ENCODE assay signal across 8 cellular contexts in the genomic region with DNA sequence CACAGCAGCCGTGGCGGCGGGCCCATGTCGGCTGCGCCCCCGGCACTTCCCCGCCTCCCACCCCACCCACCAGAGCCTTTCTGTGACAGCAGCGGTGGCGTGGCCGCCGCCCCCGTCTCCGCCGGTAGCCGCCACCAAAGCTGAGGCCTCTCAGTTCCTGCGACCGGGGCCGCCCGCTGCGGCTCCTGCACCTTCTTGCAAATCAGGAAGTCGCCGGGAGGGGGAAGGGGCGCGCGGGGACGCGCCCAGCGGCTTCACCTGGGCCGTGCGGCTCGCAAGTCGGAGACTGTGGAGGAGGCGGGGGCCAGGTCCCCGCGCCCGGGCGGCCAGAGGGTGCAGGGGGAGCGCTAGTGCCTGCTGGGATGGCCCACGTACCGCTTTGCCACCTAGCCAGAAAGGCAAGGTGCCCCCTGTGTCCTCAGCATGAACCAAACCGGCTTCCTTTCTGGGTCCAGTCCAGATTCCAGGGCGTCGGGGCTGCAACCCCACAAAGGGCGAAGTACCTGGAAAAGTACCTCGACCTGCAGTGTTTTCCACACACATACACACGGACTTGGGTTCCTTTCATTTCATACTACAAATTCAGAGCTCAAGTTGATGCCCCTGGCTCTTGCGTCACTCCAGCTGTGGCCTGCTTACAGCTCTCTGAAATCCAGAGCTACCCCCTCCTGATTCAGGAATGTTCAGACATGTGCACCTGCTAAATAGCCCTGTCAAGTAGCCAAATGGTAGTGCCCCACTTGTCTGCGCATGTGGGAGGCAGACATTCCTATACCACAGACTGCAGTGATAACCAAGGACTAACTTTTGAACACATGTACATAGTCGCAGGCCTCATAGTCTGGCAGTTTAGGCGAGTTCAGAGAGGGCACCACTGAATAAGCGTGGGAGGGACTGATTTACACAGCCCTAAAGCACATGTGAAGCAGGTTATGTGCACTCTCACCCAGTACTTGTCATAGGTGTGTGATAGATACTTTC. TPM values are rescaled to one million over a fixed set of nuclear protein-coding genes. Genes with fewer than 3 reads are reported as not detected.
A peak's percentile ranks its signal among the peaks of the same experiment; 100 is the strongest.
DNase-seq lines count a peak whose midpoint lies in the region; ATAC-seq and TF ChIP-seq lines count a peak whose summit lies in the region.

A gene with protein sequence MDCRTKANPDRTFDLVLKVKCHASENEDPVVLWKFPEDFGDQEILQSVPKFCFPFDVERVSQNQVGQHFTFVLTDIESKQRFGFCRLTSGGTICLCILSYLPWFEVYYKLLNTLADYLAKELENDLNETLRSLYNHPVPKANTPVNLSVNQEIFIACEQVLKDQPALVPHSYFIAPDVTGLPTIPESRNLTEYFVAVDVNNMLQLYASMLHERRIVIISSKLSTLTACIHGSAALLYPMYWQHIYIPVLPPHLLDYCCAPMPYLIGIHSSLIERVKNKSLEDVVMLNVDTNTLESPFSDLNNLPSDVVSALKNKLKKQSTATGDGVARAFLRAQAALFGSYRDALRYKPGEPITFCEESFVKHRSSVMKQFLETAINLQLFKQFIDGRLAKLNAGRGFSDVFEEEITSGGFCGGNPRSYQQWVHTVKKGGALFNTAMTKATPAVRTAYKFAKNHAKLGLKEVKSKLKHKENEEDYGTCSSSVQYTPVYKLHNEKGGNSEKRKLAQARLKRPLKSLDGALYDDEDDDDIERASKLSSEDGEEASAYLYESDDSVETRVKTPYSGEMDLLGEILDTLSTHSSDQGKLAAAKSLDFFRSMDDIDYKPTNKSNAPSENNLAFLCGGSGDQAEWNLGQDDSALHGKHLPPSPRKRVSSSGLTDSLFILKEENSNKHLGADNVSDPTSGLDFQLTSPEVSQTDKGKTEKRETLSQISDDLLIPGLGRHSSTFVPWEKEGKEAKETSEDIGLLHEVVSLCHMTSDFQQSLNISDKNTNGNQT (minus strand): TSS at position 199 of the 981 bp plus-strand sequence. CDS start 325 bp downstream, outside the sequence.

- H3K9me2 ChIP-seq in PC-9 (ENCODE audit: insufficient read depth) = no peaks in the 10 kb centered on the region

- peak within 1 kb of the TSS; percentile 98 to 99 (median 98) for H3K27ac Mint-ChIP-seq in CD4-positive, CD25-positive, alpha-beta regulatory T cell
- H3K27ac Mint-ChIP-seq in nephron = peak within 1 kb of the TSS; percentile 87 to 96 (median 95)
- peak within 1 kb of the TSS; percentile 100 for H3K27ac Mint-ChIP-seq in stimulated activated naive CD8-positive, alpha-beta T cell treated with anti-CD3 and anti-CD28 coated beads, Interleukin-15, Interleukin-2, amounts not matched to agents 100 ng/mL and 50 ng/mL, for 24 hours

- H3K9me3 Mint-ChIP-seq in CD4-positive, CD25-positive, alpha-beta regulatory T cell = no peaks in the 10 kb centered on the region
- no peaks in the 10 kb centered on the region for H3K9me3 Mint-ChIP-seq in activated T-cell treated with anti-CD3 and anti-CD28 coated beads, Interleukin-2, amount 50 U/mL, for 4 hours
- no peaks in the 10 kb centered on the region for H3K9me3 Mint-ChIP-seq in nephron
- no peaks in the 10 kb centered on the region for H3K9me3 Mint-ChIP-seq in stimulated activated naive CD8-positive, alpha-beta T cell treated with anti-CD3 and anti-CD28 coated beads, Interleukin-15, Interleukin-2, amounts not matched to agents 100 ng/mL and 50 ng/mL, for 24 hours

- H3K36me3 Mint-ChIP-seq in CD4-positive, CD25-positive, alpha-beta regulatory T cell = peaks cover 6% of the 10 kb centered on the region
- no peaks in the 10 kb centered on the region for H3K36me3 Mint-ChIP-seq in activated T-cell treated with anti-CD3 and anti-CD28 coated beads, Interleukin-2, amount 50 U/mL, for 4 hours (ENCODE audit: insufficient read depth)
- no peaks in the 10 kb centered on the region for H3K36me3 Mint-ChIP-seq in nephron (ENCODE audit: low read depth)
- peaks cover 12% of the 10 kb centered on the region for H3K36me3 Mint-ChIP-seq in stimulated activated naive CD8-positive, alpha-beta T cell treated with anti-CD3 and anti-CD28 coated beads, Interleukin-15, Interleukin-2, amounts not matched to agents 100 ng/mL and 50 ng/mL, for 24 hours (ENCODE audit: low read depth)

- peak; percentile 37; the same call in 1 of the 2 replicates for TF ChIP-seq CTCF in PC-9 (conservative IDR thresholded peaks at IDR 0.05)
- no peak for TF ChIP-seq CTCF in fibroblast of lung (conservative IDR thresholded peaks at IDR 0.05 in 1 of 2, IDR thresholded peaks at IDR 0.05 in 1 of 2; ENCODE audit: low read depth in 1 of 2, low read length in 2 of 2)
- peak in 1 of 3 experiments; percentile 41 for TF ChIP-seq CTCF in nephron (IDR thresholded peaks at IDR 0.05; ENCODE audit: unreplicated experiment in 3 of 3)

- H3K4me3 Mint-ChIP-seq in CD4-positive, CD25-positive, alpha-beta regulatory T cell = peak within 1 kb of the TSS; percentile 90 to 95 (median 94)
- peak within 1 kb of the TSS; percentile 94 for H3K4me3 Mint-ChIP-seq in activated T-cell treated with anti-CD3 and anti-CD28 coated beads, Interleukin-2, amount 50 U/mL, for 4 hours
- H3K4me3 Mint-ChIP-seq in nephron = peak within 1 kb of the TSS; percentile 86 to 94 (median 90)
- H3K4me3 Mint-ChIP-seq in stimulated activated naive CD8-positive, alpha-beta T cell treated with anti-CD3 and anti-CD28 coated beads, Interleukin-15, Interleukin-2, amounts not matched to agents 100 ng/mL and 50 ng/mL, for 24 hours = peak within 1 kb of the TSS; percentile 92

- no peaks in the 10 kb centered on the region for H3K9me3 ChIP-seq in CD4-positive, CD25-positive, alpha-beta regulatory T cell (ENCODE audit: control insufficient read depth in 2 of 2, low read length in 2 of 2)
- no peaks in the 10 kb centered on the region for H3K9me3 ChIP-seq in PC-9 (ENCODE audit: insufficient read depth, low read depth)
- H3K9me3 ChIP-seq in fibroblast of lung (ENCODE audit: control insufficient read depth, insufficient read depth, low read depth, low read length) = no peaks in the 10 kb centered on the region

- intact Hi-C loops in PC-9 (cut with micrococcal nuclease; ENCODE audit: unreplicated experiment) = loop anchor here (10.0 kb wide), 2 partner anchors 669 to 909 kb away; no protein-coding TSS in a partner anchor

- H3K4me3 ChIP-seq in CD4-positive, CD25-positive, alpha-beta regulatory T cell (ENCODE audit: low read depth, low read length) = peak within 1 kb of the TSS; percentile 99
- peak within 1 kb of the TSS; percentile 97 for H3K4me3 ChIP-seq in PC-9
- peak within 1 kb of the TSS; percentile 66 to 73 (median 68) for H3K4me3 ChIP-seq in fibroblast of lung (replicated peaks in 1 of 4; ENCODE audit: control extremely low read depth in 1 of 4, insufficient read depth in 1 of 4, low read depth in 3 of 4, low read length in 4 of 4)

- DNase-seq in CD4-positive, CD25-positive, alpha-beta regulatory T cell = peak; percentile 78 to 93 (median 83)
- DNase-seq in PC-9 = peak; percentile 78 to 80
- peak; percentile 68 for DNase-seq in activated T-cell treated with anti-CD3 and anti-CD28 coated beads, Interleukin-2, amount 50 U/mL, for 4 hours
- peak; percentile 52 to 88 for DNase-seq in fibroblast of lung (ENCODE audit: low read depth in 2 of 2)

- H3K9ac ChIP-seq in fibroblast of lung (ENCODE audit: insufficient read depth, low read length) = peak within 1 kb of the TSS; percentile 84

- H4K20me1 ChIP-seq in PC-9 (ENCODE audit: insufficient read depth) (no peaks in the 10 kb centered on the region), fibroblast of lung (ENCODE audit: control insufficient read depth, extremely low read depth, insufficient read depth, low read length) (no peaks in the 10 kb centered on the region)

- peaks cover 64% of the 10 kb centered on the region for H3K4me1 ChIP-seq in CD4-positive, CD25-positive, alpha-beta regulatory T cell (ENCODE audit: control insufficient read depth, insufficient read depth, low read length, poor library complexity, severe bottlenecking)
- H3K4me1 ChIP-seq in PC-9 (replicated peaks; ENCODE audit: insufficient read depth) (peaks cover 48% of the 10 kb centered on the region), fibroblast of lung (ENCODE audit: control insufficient read depth, extremely low read depth, insufficient read depth, low read length) (peaks cover 9% of the 10 kb centered on the region)

- peak; percentile 66 to 76 for ATAC-seq in CD4-positive, CD25-positive, alpha-beta regulatory T cell (ENCODE audit: low read depth in 2 of 2)
- peak; percentile 84 for ATAC-seq in GM19438 (IDR thresholded peaks at IDR 0.05; ENCODE audit: low read depth, unreplicated experiment)
- peak; percentile 50 for ATAC-seq in HG03565 (IDR thresholded peaks at IDR 0.05; ENCODE audit: unreplicated experiment)
- ATAC-seq in activated T-cell treated with anti-CD3 and anti-CD28 coated beads, Interleukin-2, amount 50 U/mL, for 4 hours = peak; percentile 56 to 69

- H3K4me1 Mint-ChIP-seq in CD4-positive, CD25-positive, alpha-beta regulatory T cell = peaks cover 48 to 72% (median 57%) of the 10 kb centered on the region in 4 donors
- H3K4me1 Mint-ChIP-seq in activated T-cell treated with anti-CD3 and anti-CD28 coated beads, Interleukin-2, amount 50 U/mL, for 4 hours (ENCODE audit: low read depth) = peaks cover 68% of the 10 kb centered on the region
- H3K4me1 Mint-ChIP-seq in nephron = peaks cover 38% of the 10 kb centered on the region
- peaks cover 72% of the 10 kb centered on the region for H3K4me1 Mint-ChIP-seq in stimulated activated naive CD8-positive, alpha-beta T cell treated with anti-CD3 and anti-CD28 coated beads, Interleukin-15, Interleukin-2, amounts not matched to agents 100 ng/mL and 50 ng/mL, for 24 hours (ENCODE audit: low read depth)

- peak within 1 kb of the TSS; percentile 94 for H2AFZ ChIP-seq in PC-9
- H2AFZ ChIP-seq in fibroblast of lung (ENCODE audit: low read length) = peak within 1 kb of the TSS; percentile 91

- H3K4me2 ChIP-seq in PC-9 = peak within 1 kb of the TSS; percentile 90
- H3K4me2 ChIP-seq in fibroblast of lung (ENCODE audit: extremely low read depth, insufficient read depth, low read length) = peak within 1 kb of the TSS; percentile 91

- CTCF ChIA-PET in PC-9 (lab: Charles Lee) = interaction anchor here (0.6 kb wide), 1 partner anchor 830 kb away, joined by 3 read pairs; no protein-coding TSS in a partner anchor

- H3K36me3 ChIP-seq in CD4-positive, CD25-positive, alpha-beta regulatory T cell (ENCODE audit: control insufficient read depth, insufficient read depth, low read length) = peaks cover 7% of the 10 kb centered on the region
- H3K36me3 ChIP-seq in PC-9 (ENCODE audit: low read depth) = no peaks in the 10 kb centered on the region
- H3K36me3 ChIP-seq in fibroblast of lung (ENCODE audit: control insufficient read depth, insufficient read depth, low read length) = no peaks in the 10 kb centered on the region

- no peaks in the 10 kb centered on the region for H3K27me3 Mint-ChIP-seq in CD4-positive, CD25-positive, alpha-beta regulatory T cell
- H3K27me3 Mint-ChIP-seq in activated T-cell treated with anti-CD3 and anti-CD28 coated beads, Interleukin-2, amount 50 U/mL, for 4 hours (ENCODE audit: low read depth) = no peaks in the 10 kb centered on the region
- H3K27me3 Mint-ChIP-seq in nephron (ENCODE audit: low read depth) = peaks cover 6% of the 10 kb centered on the region
- no peaks in the 10 kb centered on the region for H3K27me3 Mint-ChIP-seq in stimulated activated naive CD8-positive, alpha-beta T cell treated with anti-CD3 and anti-CD28 coated beads, Interleukin-15, Interleukin-2, amounts not matched to agents 100 ng/mL and 50 ng/mL, for 24 hours

- POLR2A ChIA-PET in PC-9 (lab: Charles Lee; ENCODE audit: unreplicated experiment) = interaction anchor here (0.5 to 0.6 kb wide), 2 partner anchors 48 to 697 kb away, joined by 3 to 8 read pairs; no protein-coding TSS in a partner anchor

- peaks cover 31% of the 10 kb centered on the region for H3F3A ChIP-seq in PC-9 (ENCODE audit: insufficient read depth, low read depth)

- no peaks in the 10 kb centered on the region for H3K27me3 ChIP-seq in CD4-positive, CD25-positive, alpha-beta regulatory T cell (ENCODE audit: control insufficient read depth, insufficient read depth, low read length)
- H3K27me3 ChIP-seq in PC-9 (ENCODE audit: insufficient read depth, low read depth) = no peaks in the 10 kb centered on the region
- no peaks in the 10 kb centered on the region for H3K27me3 ChIP-seq in fibroblast of lung (ENCODE audit: control insufficient read depth, insufficient read depth, low read length)

- H3K79me2 ChIP-seq in PC-9 (ENCODE audit: low read depth) = peaks cover 38% of the 10 kb centered on the region
- H3K79me2 ChIP-seq in fibroblast of lung (ENCODE audit: control insufficient read depth, insufficient read depth, low read length) = peaks cover 7% of the 10 kb centered on the region

- BruUV-seq in PC-9 (replicated peaks; lab: Mats Ljungman, UMichigan) = no TSS peak

- H3K27ac ChIP-seq in CD4-positive, CD25-positive, alpha-beta regulatory T cell (ENCODE audit: insufficient read depth, low read length, poor library complexity, severe bottlenecking) = peak within 1 kb of the TSS; percentile 87
- H3K27ac ChIP-seq in PC-9 (peak within 1 kb of the TSS; percentile 95), fibroblast of lung (ENCODE audit: insufficient read depth, low read length) (peak within 1 kb of the TSS; percentile 81)

RNA-seq across cellular contexts. Expression of the gene that starts here (rescaled TPM):
- total RNA-seq in CD4-positive, CD25-positive, alpha-beta regulatory T cell = 45.5 TPM
- 10 to 100 TPM; 13.8 to 20.9 (median 16.5) TPM for polyA plus RNA-seq in CD4-positive, CD25-positive, alpha-beta regulatory T cell
- total RNA-seq in PC-9 (2021) (12.7 and 14.1 TPM in 2 replicates), fibroblast of lung (6.7 and 8.4 TPM in 2 replicates)
- 1 to 10 TPM; 7.7 to 9.0 (median 9.0) TPM for total RNA-seq in activated T-cell treated with anti-CD3 and anti-CD28 coated beads, Interleukin-2, amount 50 U/mL, for 4 hours
- polyA plus RNA-seq in fibroblast of lung = 4.0 and 5.5 TPM in 2 replicates
- polyA plus RNA-seq in fibroblast of lung (2012) = 2.1 and 3.0 TPM in 2 replicates
- polyA minus RNA-seq in fibroblast of lung (ENCODE audit: low replicate concordance) = 5.0 and 6.7 TPM in 2 replicates

Comparison
In these comparisons a context has a peak if more than half of its experiments do, and no peak if none do; other contexts are left out.
1. Peak in every context shown above with its lines: DNase-seq, ATAC-seq, H3K4me3 ChIP-seq and H3K27ac ChIP-seq.